24 cellular contexts compared by ENCODE assay signal in the genomic region with DNA sequence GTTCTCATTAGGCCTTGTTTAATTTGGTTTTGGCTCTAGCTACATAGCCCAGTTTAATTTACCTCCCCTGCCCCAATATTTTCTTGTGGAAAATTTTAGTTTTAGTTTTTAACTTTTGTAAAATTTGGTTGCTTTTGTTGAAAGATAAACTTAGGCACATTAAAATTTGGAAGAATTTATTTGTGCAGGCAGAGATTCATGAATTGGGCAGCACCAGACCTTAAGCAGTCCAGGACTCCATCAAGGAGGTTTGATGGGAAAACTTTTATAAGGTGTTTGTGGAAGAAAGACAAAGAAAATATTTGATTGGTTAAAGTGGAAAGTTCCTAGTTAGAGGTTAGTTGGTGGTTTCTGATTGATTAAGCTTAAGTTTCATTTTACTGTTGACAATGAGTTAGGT.
"Had no signal": no experiment of that assay in that cellular context is flagged by ENCODE, and none has a peak within 500 bp of the region (broad histone marks: within the 10 kb centered on the region; RNA-seq: fewer than 3 reads in every experiment).

No MANE protein-coding gene starts in this region.

- H3K36me3 ChIP-seq: colonic mucosa, esophagus muscularis mucosa, gastroesophageal sphincter, heart right ventricle, left lung, lower lobe of right lung had no signal

- H3K27ac Mint-ChIP-seq: dendritic cell treated with granulocyte-macrophage colony-stimulating factor and Interleukin-4, amounts not matched to agents 40 ng/mL and 50 ng/mL, for 4 days; effector memory CD8-positive, alpha-beta T cell; endodermal cell; mesothelial cell of epicardium; naive B cell had no signal

- H3K4me1 Mint-ChIP-seq: mesothelial cell of epicardium; naive thymus-derived CD8-positive, alpha-beta T cell had no signal

- DNase-seq: colonic mucosa; cortex of kidney; effector CD8-positive, alpha-beta T cell; effector memory CD8-positive, alpha-beta T cell; endodermal cell; foreskin keratinocyte; heart right ventricle; hippocampal formation; left cardiac atrium; left lung; left ventricle myocardium superior; lower lobe of right lung; mesenchymal stem cell; mucosa of descending colon; naive B cell; naive thymus-derived CD8-positive, alpha-beta T cell had no signal

- H3K4me1 ChIP-seq: colonic mucosa, esophagus muscularis mucosa, foreskin keratinocyte, gastroesophageal sphincter, heart right ventricle, left lung, lower lobe of right lung had no signal

- FAIRE-seq: endometrium, frontal cortex, islet of Langerhans, keratinocyte had no signal

- H3K27ac ChIP-seq: colonic mucosa, esophagus muscularis mucosa, foreskin keratinocyte, gastroesophageal sphincter, heart right ventricle, left lung, lower lobe of right lung had no signal

- H3K9me3 ChIP-seq: colonic mucosa, esophagus muscularis mucosa, gastroesophageal sphincter, heart right ventricle, left lung, lower lobe of right lung, mucosa of descending colon had no signal

- H3K4me3 Mint-ChIP-seq: dendritic cell treated with granulocyte-macrophage colony-stimulating factor and Interleukin-4, amounts not matched to agents 40 ng/mL and 50 ng/mL, for 4 days; effector memory CD8-positive, alpha-beta T cell; endodermal cell; mesothelial cell of epicardium; naive B cell; naive thymus-derived CD8-positive, alpha-beta T cell had no signal

- H3K36me3 Mint-ChIP-seq: mesothelial cell of epicardium; naive B cell; naive thymus-derived CD8-positive, alpha-beta T cell had no signal

- H3K9me3 Mint-ChIP-seq: dendritic cell treated with granulocyte-macrophage colony-stimulating factor and Interleukin-4, amounts not matched to agents 40 ng/mL and 50 ng/mL, for 4 days; effector memory CD8-positive, alpha-beta T cell; endodermal cell; mesothelial cell of epicardium; naive B cell; naive thymus-derived CD8-positive, alpha-beta T cell had no signal

- H3K27me3 ChIP-seq: colonic mucosa had no signal

- ATAC-seq: effector memory CD8-positive, alpha-beta T cell; foreskin keratinocyte; gastroesophageal sphincter; heart right ventricle; left cardiac atrium; left lung; left ventricle myocardium superior; lower lobe of right lung; mucosa of descending colon; naive thymus-derived CD8-positive, alpha-beta T cell had no signal

- H3K4me3 ChIP-seq: colonic mucosa, esophagus muscularis mucosa, gastroesophageal sphincter, heart right ventricle, left lung, lower lobe of right lung, mucosa of descending colon had no signal
